ENCODE assay signal across 27 cellular contexts in the genomic region with DNA sequence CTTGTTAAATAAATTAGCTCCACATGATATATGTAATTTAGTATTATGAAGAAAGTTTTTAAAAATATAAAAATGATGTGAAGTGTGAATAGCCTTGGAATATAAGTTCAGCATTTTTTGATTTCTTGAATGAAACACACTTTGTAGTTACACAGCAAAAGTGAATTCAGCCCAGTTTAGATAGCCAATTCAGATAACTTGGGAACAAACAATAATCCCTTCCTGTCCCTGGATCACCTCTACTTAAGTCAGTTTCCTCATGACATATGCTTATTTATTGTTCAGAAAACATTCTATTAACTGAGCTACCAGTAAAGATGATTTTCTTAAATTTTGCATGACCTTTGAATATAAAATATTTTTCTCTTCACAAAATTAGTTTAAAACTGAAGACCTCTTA.
"Had no signal": no experiment of that assay in that cellular context is flagged by ENCODE, and none has a peak within 500 bp of the region (broad histone marks: within the 10 kb centered on the region; RNA-seq: fewer than 3 reads in every experiment).

No MANE protein-coding gene starts in this region.

- H3K27ac ChIP-seq: brain microvascular endothelial cell, coronary artery, foreskin keratinocyte, gastrocnemius medialis, heart left ventricle had no signal

- DNase-seq: activated CD4-positive, alpha-beta T cell treated with anti-CD3 and anti-CD28 coated beads for 1 hour; activated CD4-positive, alpha-beta T cell treated with anti-CD3 and anti-CD28 coated beads for 4 hours; activated CD4-positive, alpha-beta T cell treated with anti-CD3 and anti-CD28 coated beads, Interleukin-2, amount 10 ng/mL, durations not matched to agents 7 days and 5 days; activated CD4-positive, alpha-beta T cell treated with anti-CD3 and anti-CD28 coated beads, Interleukin-2, amount 50 U/mL, for 4 hours; activated CD8-positive, alpha-beta memory T cell treated with anti-CD3 and anti-CD28 coated beads for 24 hours; activated CD8-positive, alpha-beta T cell treated with anti-CD3 and anti-CD28 coated beads for 36 hours; activated effector memory CD4-positive, alpha-beta T cell treated with Interleukin-2 at 50 U/mL for 16 hours; activated gamma-delta T cell treated with Interleukin-2 at 50 U/mL for 16 hours; activated naive CD4-positive, alpha-beta T cell treated with anti-CD3 and anti-CD28 coated beads, Interleukin-2, amount 50 U/mL, for 16 hours; activated naive CD4-positive, alpha-beta T cell treated with Interleukin-2 at 50 U/mL for 16 hours; activated T-cell treated with anti-CD3 and anti-CD28 coated beads, Interleukin-2, amount 50 U/mL, for 4 hours; amniotic stem cell; anterior cingulate cortex; brain microvascular endothelial cell; effector CD4-positive, alpha-beta T cell; effector memory CD8-positive, alpha-beta T cell; foreskin keratinocyte; gastrocnemius medialis; glutamatergic neuron; heart left ventricle; T-helper 1 cell; T-helper 17 cell; T1000 had no signal

- ATAC-seq: activated CD8-positive, alpha-beta T cell treated with anti-CD3 and anti-CD28 coated beads for 36 hours; activated T-cell treated with anti-CD3 and anti-CD28 coated beads, Interleukin-2, amount 50 U/mL, for 4 hours; activated T-helper 17 cell treated with anti-CD3 and anti-CD28 coated beads, Interleukin-2, amount 50 U/mL, for 72 hours; effector memory CD8-positive, alpha-beta T cell; esophagus mucosa; foreskin keratinocyte; gastrocnemius medialis; heart left ventricle; T-helper 17 cell; WTC11 had no signal

- H3K4me3 ChIP-seq: coronary artery, gastrocnemius medialis, heart left ventricle had no signal
